In genomic region chr2:3256157-3256556, GRCh38 we compare ENCODE assay signal across 1 cellular context.
TF ChIP-seq lines count a peak whose summit lies in the region.

No MANE protein-coding gene starts in this region.

TF ChIP-seq in GM23338, 12 proteins besides CTCF, POLR2A, EP300 and RAD21 (continued from another document):
- no peak for TF ChIP-seq ZNF462 (CRISPR knock-in tag; IDR thresholded peaks at IDR 0.05)
- no peak for TF ChIP-seq EZH2 (IDR thresholded peaks at IDR 0.05; ENCODE audit: low read depth, unreplicated experiment)
- no peak for TF ChIP-seq STAT1 (IDR thresholded peaks at IDR 0.05; ENCODE audit: unreplicated experiment)
